In genomic region chr3:30606301-30607031, GRCh38 we compare ENCODE assay signal across 8 cellular contexts. TPM values are rescaled to one million over a fixed set of nuclear protein-coding genes. Genes with fewer than 3 reads are reported as not detected.
DNase-seq lines count a peak whose midpoint lies in the region; ATAC-seq, FAIRE-seq and TF ChIP-seq lines count a peak whose summit lies in the region.

Gene TGFBR2, plus strand, starts transcription at chr3:30606601. Its CDS starts 283 bp downstream, at chr3:30606884.

- FAIRE-seq in small intestine (lab: Jason Lieb, UNC), result no peak

- WGBS in small intestine, 3 donors, result 0 to 1% (median 1%) methylated on average over 50 to 71 of the region's 71 CpGs

- peaks cover 18% of the 10 kb centered on the region for H3K27me3 ChIP-seq in iPS-20b (ENCODE audit: insufficient read depth, low read length)
- H3K27me3 ChIP-seq in small intestine (ENCODE audit: control insufficient read depth in 2 of 2, insufficient read depth in 2 of 2, low read length in 2 of 2), result no peaks in the 10 kb centered on the region

- DNase-seq in NCI-H1092 treated with DMSO at 0.1 percent for 48 hours (lab: John Stamatoyannopoulos, UW), result peak; percentile 21
- peak; percentile 28 to 33 for DNase-seq in T47D (ENCODE audit: low read depth in 1 of 2, low spot score in 1 of 2)
- DNase-seq in small intestine, result peak; percentile 89
- DNase-seq in NCI-H526 treated with DMSO at 0.1 percent for 48 hours (lab: John Stamatoyannopoulos, UW), result no peak

- in situ Hi-C loops in T47D (cut with HindIII; ENCODE audit: low pct_unique_long_range_greater_than_20kb, low sequenced_read_pairs), result no loop called here

- no peak for TF ChIP-seq CTCF in GM12875 (IDR thresholded peaks at IDR 0.05; ENCODE audit: borderline replicate concordance, insufficient read depth, low read depth, low read length)
- peak; percentile 23; the same call in 1 of the 2 replicates for TF ChIP-seq CTCF in VCaP (conservative IDR thresholded peaks at IDR 0.05)

- H3K36me3 ChIP-seq in iPS-20b (ENCODE audit: insufficient read depth, low read depth, low read length) (no peaks in the 10 kb centered on the region), small intestine (ENCODE audit: control insufficient read depth in 2 of 2, insufficient read depth in 2 of 2, low read length in 2 of 2) (no peaks in the 10 kb centered on the region)

- peak within 1 kb of the TSS; percentile 64; the same call in 1 of the 2 replicates for H3K9ac ChIP-seq in iPS-20b (ENCODE audit: low read depth, low read length)

- H3K4me1 ChIP-seq in iPS-20b (ENCODE audit: insufficient read depth, low read length) (peaks cover 11% of the 10 kb centered on the region), small intestine (ENCODE audit: control insufficient read depth in 2 of 2, insufficient read depth in 1 of 2, low read depth in 1 of 2, low read length in 1 of 2) (peaks cover 3 to 15% of the 10 kb centered on the region in 2 donors)

- no peaks in the 10 kb centered on the region for H3K9me3 ChIP-seq in iPS-20b (ENCODE audit: insufficient read depth, low read depth, low read length)
- H3K9me3 ChIP-seq in small intestine (ENCODE audit: control insufficient read depth, low read depth), result no peaks in the 10 kb centered on the region

- H3K4me3 ChIP-seq in GM12875 (ENCODE audit: low read depth, low read length) (peak within 1 kb of the TSS; percentile 54), iPS-20b (ENCODE audit: low read length) (peak within 1 kb of the TSS; percentile 79), small intestine (ENCODE audit: low read depth in 1 of 2, low read length in 2 of 2) (peak within 1 kb of the TSS; percentile 82 to 100)

- ATAC-seq in HG02588 (IDR thresholded peaks at IDR 0.05; ENCODE audit: unreplicated experiment), result peak; percentile 86

- peak within 1 kb of the TSS; percentile 15; the same call in 1 of the 2 replicates for H3K27ac ChIP-seq in VCaP
- no peak within 1 kb of the TSS for H3K27ac ChIP-seq in iPS-20b (ENCODE audit: low read length)
- peak within 1 kb of the TSS; percentile 90 to 100 for H3K27ac ChIP-seq in small intestine (ENCODE audit: low read depth in 1 of 2, low read length in 1 of 2)

RNA-seq across cellular contexts. Expression of gene TGFBR2, which starts in this region (rescaled TPM):
- 10 to 100 TPM in 2 of 3 donors, 1 to 10 TPM in 1; 6.0 to 77.5 (median 13.5) TPM for polyA plus RNA-seq in small intestine
